In the genomic region with DNA sequence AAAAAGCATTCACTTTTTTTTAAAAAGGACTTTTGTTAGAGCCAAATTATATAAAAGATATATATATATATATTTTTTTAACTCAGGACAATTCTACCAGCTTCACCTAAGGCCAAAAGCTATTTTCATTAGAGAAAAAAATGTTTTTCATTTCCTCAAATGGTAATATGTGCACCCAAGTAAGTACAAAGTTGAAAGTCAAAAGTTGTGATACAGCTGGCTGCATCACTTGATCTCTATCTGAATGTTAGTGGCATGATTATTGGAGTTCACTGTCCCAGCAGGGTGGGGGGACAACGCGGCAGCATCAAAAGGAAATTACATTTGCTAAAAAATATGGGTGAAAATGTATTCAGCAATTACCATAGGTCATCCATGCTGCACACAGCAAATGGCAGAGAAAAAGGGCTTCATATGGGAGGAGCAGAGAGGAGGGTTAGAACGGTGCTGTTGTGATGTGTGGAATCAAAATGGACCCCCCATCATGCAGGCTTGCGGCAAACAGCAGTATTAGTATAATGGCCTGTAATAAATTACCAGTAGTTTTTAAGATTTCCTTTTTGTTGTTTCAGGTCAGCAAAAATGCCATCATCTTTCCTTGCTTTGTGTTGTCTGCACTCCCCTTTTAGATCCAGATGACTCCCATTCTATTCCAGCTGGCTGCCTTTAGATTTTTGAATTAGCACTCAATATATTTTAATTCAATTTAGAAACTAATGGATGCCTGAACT, we compare ENCODE assay signal across 20 cellular contexts.
"Had no signal": no experiment of that assay in that cellular context is flagged by ENCODE, and none has a peak within 500 bp of the region (broad histone marks: within the 10 kb centered on the region; RNA-seq: fewer than 3 reads in every experiment).

No MANE protein-coding gene starts in this region.

- H3K27me3 Mint-ChIP-seq: effector memory CD8-positive, alpha-beta T cell; type B pancreatic cell had no signal

- ATAC-seq: effector memory CD8-positive, alpha-beta T cell; left colon; left ventricle myocardium superior; naive thymus-derived CD8-positive, alpha-beta T cell; stimulated activated naive CD8-positive, alpha-beta T cell treated with anti-CD3 and anti-CD28 coated beads, Interleukin-15, Interleukin-2, amounts not matched to agents 100 U/mL and 50 U/mL, for 24 hours had no signal

- H3K9me3 ChIP-seq: right atrium auricular region, sigmoid colon, suprapubic skin, thyroid gland had no signal

- H3K27ac ChIP-seq: hepatocyte, right atrium auricular region, sigmoid colon, skin epidermis, suprapubic skin, thyroid gland had no signal

- DNase-seq: effector memory CD8-positive, alpha-beta T cell; erythroblast; foreskin melanocyte; head of caudate nucleus; left colon; left ventricle myocardium superior; naive thymus-derived CD8-positive, alpha-beta T cell; posterior cingulate gyrus; sigmoid colon; stimulated activated CD4-positive, alpha-beta T cell treated with anti-CD3 and anti-CD28 coated beads, Interleukin-2, amount 100 ng/mL, for 24 hours; stimulated activated CD4-positive, alpha-beta T cell treated with anti-CD3 and anti-CD28 coated beads, Interleukin-4, amount 100 ng/mL, for 4 hours; stimulated activated naive CD8-positive, alpha-beta T cell treated with anti-CD3 and anti-CD28 coated beads, Interleukin-15, Interleukin-2, amounts not matched to agents 100 U/mL and 50 U/mL, for 24 hours; thyroid gland had no signal

- H3K27me3 ChIP-seq: right atrium auricular region, sigmoid colon, suprapubic skin, thyroid gland had no signal

- H3K4me1 ChIP-seq: right atrium auricular region, suprapubic skin, thyroid gland had no signal

- H3K9me3 Mint-ChIP-seq: neural crest cell, type B pancreatic cell had no signal

- H3K4me1 Mint-ChIP-seq: neural crest cell had no signal

- H3K27ac Mint-ChIP-seq: naive thymus-derived CD8-positive, alpha-beta T cell; type B pancreatic cell had no signal

- H3K4me3 ChIP-seq: hepatocyte, lung, right atrium auricular region, sigmoid colon, skin epidermis, suprapubic skin, thyroid gland had no signal

- H3K36me3 ChIP-seq: right atrium auricular region, sigmoid colon, suprapubic skin, thyroid gland had no signal

- H3K36me3 Mint-ChIP-seq: naive thymus-derived CD8-positive, alpha-beta T cell; type B pancreatic cell had no signal

- H2AFZ ChIP-seq: hepatocyte had no signal

- H3K4me3 Mint-ChIP-seq: effector memory CD8-positive, alpha-beta T cell; naive thymus-derived CD8-positive, alpha-beta T cell; neural crest cell; type B pancreatic cell had no signal

- H3K4me2 ChIP-seq: hepatocyte had no signal
